9 cellular contexts compared by ENCODE assay signal in the genomic region with DNA sequence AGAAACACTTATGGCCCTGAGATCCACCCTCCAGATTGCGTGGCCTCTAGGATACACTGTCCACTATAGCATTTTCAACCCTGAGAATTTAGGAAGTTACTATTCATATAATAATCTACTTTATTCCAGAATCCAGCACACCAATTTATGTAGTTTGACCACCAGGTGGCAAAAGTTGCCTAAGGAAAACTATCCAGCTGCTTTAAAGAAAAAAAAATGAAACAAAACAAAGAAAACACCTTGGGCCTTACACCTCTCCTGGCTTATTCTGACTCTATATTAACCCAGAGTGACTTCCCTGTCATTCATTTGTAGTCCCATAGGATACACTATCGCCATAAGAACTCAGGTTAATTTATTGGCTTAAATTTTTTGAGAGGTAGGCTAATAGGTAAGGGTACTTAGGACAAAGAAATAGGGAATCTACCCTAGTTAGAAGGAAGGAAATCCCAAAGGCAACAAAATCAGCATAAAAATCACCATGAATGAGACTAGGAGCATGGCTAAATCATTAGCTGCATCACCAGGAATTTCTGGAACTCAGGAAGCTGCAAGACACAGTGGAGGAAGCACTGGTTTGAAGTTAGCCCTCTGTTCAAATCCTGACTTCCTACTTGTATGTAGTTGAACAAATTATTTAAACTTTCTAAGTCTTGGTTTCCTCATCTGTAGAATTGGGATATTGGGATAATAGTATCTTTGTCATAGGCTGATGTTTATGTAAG.
DNase-seq lines count a peak whose midpoint lies in the region; ATAC-seq, FAIRE-seq and TF ChIP-seq lines count a peak whose summit lies in the region.
"Had no signal": no experiment of that assay in that cellular context is flagged by ENCODE, and none has a peak within 500 bp of the region (broad histone marks: within the 10 kb centered on the region; RNA-seq: fewer than 3 reads in every experiment).

No MANE protein-coding gene starts in this region.

- no peak overlapping the region for H2AK5ac ChIP-seq in H9 (ENCODE audit: insufficient read length, low read length)

- H3K27ac ChIP-seq in A549 (no peak overlapping the region), H9 (ENCODE audit: insufficient read length, low read depth, low read length) (peak overlapping the region; percentile 81), vagina (no peak overlapping the region)

- no peaks in the 10 kb centered on the region for H3K4me1 ChIP-seq in A549
- no peaks in the 10 kb centered on the region for H3K4me1 ChIP-seq in H9 (ENCODE audit: insufficient read depth, low read length)
- no peaks in the 10 kb centered on the region for H3K4me1 ChIP-seq in vagina

- FAIRE-seq in A549 (lab: Jason Lieb, UNC), result no peak

- TF ChIP-seq RAD21 in A549 (conservative IDR thresholded peaks at IDR 0.05 in 1 of 2, IDR thresholded peaks at IDR 0.05 in 1 of 2), result peak; percentile 25 to 36; a peak in 2 of 5 replicates

- H3K36me3 Mint-ChIP-seq in H9 (ENCODE audit: insufficient read depth in 1 of 3, low read depth in 3 of 3) (no peaks in the 10 kb centered on the region), glutamatergic neuron (ENCODE audit: unreplicated experiment) (no peaks in the 10 kb centered on the region)
- H3K36me3 Mint-ChIP-seq in stimulated activated effector memory CD8-positive, alpha-beta T cell treated with anti-CD3 and anti-CD28 coated beads, Interleukin-12 subunit alpha, Interleukin-12 subunit beta, amount 100 ng/mL, for 72 hours, result no peaks in the 10 kb centered on the region
- H3K36me3 Mint-ChIP-seq: activated naive CD8-positive, alpha-beta T cell treated with anti-CD3 and anti-CD28 coated beads, Interleukin-2, amount 10 ng/mL, durations not matched to agents 7 days and 5 days had no signal

- H3K79me2 ChIP-seq in H9 (ENCODE audit: insufficient read depth, low read length), result no peaks in the 10 kb centered on the region

- no peak overlapping the region for H3K9ac ChIP-seq in H9 (ENCODE audit: extremely low read depth, insufficient read length, low read length)

- H3K4ac ChIP-seq in H9 (ENCODE audit: low read depth, low read length), result no peak overlapping the region

- H2BK20ac ChIP-seq in H9 (ENCODE audit: low read depth, low read length, poor library complexity, severe bottlenecking), result no peak overlapping the region

- H3T11ph ChIP-seq in H9 (ENCODE audit: low read length), result no peak overlapping the region

- no peak overlapping the region for H4K5ac ChIP-seq in H9 (ENCODE audit: insufficient read length, low read depth, low read length)

- peak; percentile 41 for TF ChIP-seq CTCF in A549 (IDR thresholded peaks at IDR 0.05)
- peak; percentile 78 for TF ChIP-seq CTCF in H9 (conservative IDR thresholded peaks at IDR 0.05)
- TF ChIP-seq CTCF in glutamatergic neuron (IDR thresholded peaks at IDR 0.05; ENCODE audit: partially characterized antibody, unreplicated experiment), result peak; percentile 72
- no peak for TF ChIP-seq CTCF in vagina (IDR thresholded peaks at IDR 0.05)

- no peaks in the 10 kb centered on the region for H3K9me3 ChIP-seq in A549
- H3K9me3 ChIP-seq in H9 (ENCODE audit: control insufficient read depth, low read depth, low read length), result no peaks in the 10 kb centered on the region
- H3K9me3 ChIP-seq in vagina, result no peaks in the 10 kb centered on the region

- no peak overlapping the region for H3K23ac ChIP-seq in H9 (ENCODE audit: insufficient read length, low read depth, low read length)

- no peaks in the 10 kb centered on the region for H4K20me1 ChIP-seq in H9 (ENCODE audit: control insufficient read depth, insufficient read depth, insufficient read length)

- H4K91ac ChIP-seq in H9 (ENCODE audit: insufficient read length, low read depth, low read length), result no peak overlapping the region

- intact Hi-C loops in vagina (cut with DNase I), result no loop called here

- no peak overlapping the region for H2BK15ac ChIP-seq in H9 (ENCODE audit: low read depth, low read length)

- no peak overlapping the region for H2AFZ ChIP-seq in H9 (ENCODE audit: low read length)

- peak overlapping the region; percentile 35 to 78 (median 63); a peak in 5 of 7 replicates for H3K27ac Mint-ChIP-seq in H9
- no peak overlapping the region for H3K27ac Mint-ChIP-seq in glutamatergic neuron (ENCODE audit: unreplicated experiment)
- no peak overlapping the region for H3K27ac Mint-ChIP-seq in stimulated activated effector memory CD8-positive, alpha-beta T cell treated with anti-CD3 and anti-CD28 coated beads, Interleukin-12 subunit alpha, Interleukin-12 subunit beta, amount 100 ng/mL, for 72 hours
- H3K27ac Mint-ChIP-seq: activated naive CD8-positive, alpha-beta T cell treated with anti-CD3 and anti-CD28 coated beads, Interleukin-2, amount 10 ng/mL, durations not matched to agents 7 days and 5 days had no signal

- no peaks in the 10 kb centered on the region for H3K27me3 Mint-ChIP-seq in H9 (ENCODE audit: low read depth)
- H3K27me3 Mint-ChIP-seq in glutamatergic neuron (ENCODE audit: unreplicated experiment), result no peaks in the 10 kb centered on the region
- H3K27me3 Mint-ChIP-seq: activated naive CD8-positive, alpha-beta T cell treated with anti-CD3 and anti-CD28 coated beads, Interleukin-2, amount 10 ng/mL, durations not matched to agents 7 days and 5 days had no signal

- H3K9me3 Mint-ChIP-seq in H9 (no peaks in the 10 kb centered on the region), glutamatergic neuron (ENCODE audit: unreplicated experiment) (no peaks in the 10 kb centered on the region)
- H3K9me3 Mint-ChIP-seq in stimulated activated effector memory CD8-positive, alpha-beta T cell treated with anti-CD3 and anti-CD28 coated beads, Interleukin-12 subunit alpha, Interleukin-12 subunit beta, amount 100 ng/mL, for 72 hours, result no peaks in the 10 kb centered on the region
- H3K9me3 Mint-ChIP-seq: activated naive CD8-positive, alpha-beta T cell treated with anti-CD3 and anti-CD28 coated beads, Interleukin-2, amount 10 ng/mL, durations not matched to agents 7 days and 5 days had no signal

- ATAC-seq in A549, result 0 out of 6 replicates have a peak, but pooled peaks of 1 of the 2 experiments have one; percentile 54
- no peak for ATAC-seq in HG03571 (IDR thresholded peaks at IDR 0.05; ENCODE audit: unreplicated experiment)
- no peak for ATAC-seq in HG02840 (IDR thresholded peaks at IDR 0.05; ENCODE audit: low FRiP score, unreplicated experiment)
- ATAC-seq in stimulated activated effector memory CD8-positive, alpha-beta T cell treated with anti-CD3 and anti-CD28 coated beads, Interleukin-12 subunit alpha, Interleukin-12 subunit beta, amount 100 ng/mL, for 72 hours, result no peak

- no peaks in the 10 kb centered on the region for H3K36me3 ChIP-seq in vagina

- H4K8ac ChIP-seq in H9 (replicated peaks; ENCODE audit: insufficient read length, low read depth, low read length), result no peak overlapping the region

- 3% methylated on average over 2 of the region's 2 CpGs for WGBS in A549 (ENCODE audit: missing lambda C conversion rate)
- WGBS in H9 (ENCODE audit: extremely low coverage, insufficient read length, low lambda C conversion rate), result no CpG with 5 or more reads among the region's 2 CpGs

- CTCF ChIA-PET in A549 (lab: Yijun Ruan, JAX), result interaction anchor here (0.6 to 1.4 kb wide), 3 partner anchors 11 to 1290 kb away, joined by 3 to 5 read pairs (median 3); no protein-coding TSS in a partner anchor

- H3K18ac ChIP-seq in H9 (ENCODE audit: insufficient read length, low read depth, low read length), result no peak overlapping the region

- no peak overlapping the region for H2BK120ac ChIP-seq in H9 (ENCODE audit: low read depth, low read length, poor library complexity, severe bottlenecking)

- DNase-seq in A549 (ENCODE audit: low read depth in 1 of 2, low spot score in 1 of 2) (peak; percentile 1 to 15), H9 (peak; percentile 32), RPMI8226 (peak; percentile 30), glutamatergic neuron (no peak), vagina (ENCODE audit: extremely low spot score in 2 of 2) (no peak)
- DNase-seq in stimulated activated effector memory CD8-positive, alpha-beta T cell treated with anti-CD3 and anti-CD28 coated beads, Interleukin-12 subunit alpha, Interleukin-12 subunit beta, amount 100 ng/mL, for 72 hours (ENCODE audit: low spot score in 2 of 2), result no peak
- DNase-seq: activated naive CD8-positive, alpha-beta T cell treated with anti-CD3 and anti-CD28 coated beads, Interleukin-2, amount 10 ng/mL, durations not matched to agents 7 days and 5 days had no signal

- no peaks in the 10 kb centered on the region for H3K79me1 ChIP-seq in H9 (ENCODE audit: insufficient read depth, low read depth, low read length, poor library complexity, severe bottlenecking)

- H3K4me3 ChIP-seq in A549, result no peak overlapping the region
- no peak overlapping the region for H3K4me3 ChIP-seq in vagina

- H3K4me2 ChIP-seq in A549 (no peak overlapping the region), H9 (ENCODE audit: insufficient read depth, insufficient read length, low read length) (peak overlapping the region; percentile 40)

- no peak for TF ChIP-seq EP300 in A549 (IDR thresholded peaks at IDR 0.05)

- no peak overlapping the region for H2BK5ac ChIP-seq in H9 (ENCODE audit: insufficient read length, low read length)

- POLR2A ChIA-PET in A549 (lab: Yijun Ruan, JAX), result no interaction called here

- TF ChIP-seq POLR2A in A549 (IDR thresholded peaks at IDR 0.05; ENCODE audit: low read length) (no peak), vagina (IDR thresholded peaks at IDR 0.05) (no peak)

- H3K14ac ChIP-seq in H9 (ENCODE audit: insufficient read depth, low read length), result no peak overlapping the region

- no peaks in the 10 kb centered on the region for H3K23me2 ChIP-seq in H9 (ENCODE audit: insufficient read length, low read depth, low read length, poor library complexity, severe bottlenecking)

- no peak overlapping the region for H3K56ac ChIP-seq in H9 (ENCODE audit: insufficient read length, low read depth, low read length)

- H2BK12ac ChIP-seq in H9 (ENCODE audit: insufficient read length, low read depth, low read length), result no peak overlapping the region

- H3K4me1 Mint-ChIP-seq in H9, result peaks cover 25 to 29% of the 10 kb centered on the region in 2 experiments
- H3K4me1 Mint-ChIP-seq in glutamatergic neuron (ENCODE audit: low read depth, unreplicated experiment), result peaks cover 3% of the 10 kb centered on the region
- no peaks in the 10 kb centered on the region for H3K4me1 Mint-ChIP-seq in stimulated activated effector memory CD8-positive, alpha-beta T cell treated with anti-CD3 and anti-CD28 coated beads, Interleukin-12 subunit alpha, Interleukin-12 subunit beta, amount 100 ng/mL, for 72 hours

- H3K4me3 Mint-ChIP-seq in H9, result peak overlapping the region in 1 of 2 experiments; percentile 34; a peak in 1 of 5 replicates
- H3K4me3 Mint-ChIP-seq in glutamatergic neuron (ENCODE audit: unreplicated experiment), result no peak overlapping the region
- no peak overlapping the region for H3K4me3 Mint-ChIP-seq in stimulated activated effector memory CD8-positive, alpha-beta T cell treated with anti-CD3 and anti-CD28 coated beads, Interleukin-12 subunit alpha, Interleukin-12 subunit beta, amount 100 ng/mL, for 72 hours
- H3K4me3 Mint-ChIP-seq: activated naive CD8-positive, alpha-beta T cell treated with anti-CD3 and anti-CD28 coated beads, Interleukin-2, amount 10 ng/mL, durations not matched to agents 7 days and 5 days had no signal

- H3K27me3 ChIP-seq in H9 (ENCODE audit: insufficient read depth, low read length), result no peaks in the 10 kb centered on the region
- no peaks in the 10 kb centered on the region for H3K27me3 ChIP-seq in vagina

TF ChIP-seq in A549, 52 proteins besides CTCF, POLR2A, EP300 and RAD21 (continues in another document):
- TF ChIP-seq SMC3 (IDR thresholded peaks at IDR 0.05), result peak; percentile 28; the same call in 1 of the 3 replicates

Comparison
In these comparisons a context has a peak if more than half of its experiments do, and no peak if none do; other contexts are left out.
1. DNase-seq: peak in A549 (2 of 2), H9 (single experiment) and RPMI8226 (single experiment); none in glutamatergic neuron (single experiment), vagina (0 of 2) and stimulated activated effector memory CD8-positive, alpha-beta T cell treated with anti-CD3 and anti-CD28 coated beads, Interleukin-12 subunit alpha, Interleukin-12 subunit beta, amount 100 ng/mL, for 72 hours (0 of 2).
2. CTCF ChIP-seq: peak in A549 (single experiment), H9 (single experiment) and glutamatergic neuron (single experiment); none in vagina (0 of 3).
3. H3K27ac Mint-ChIP-seq: peak in H9 (3 of 3); none in glutamatergic neuron (single experiment) and stimulated activated effector memory CD8-positive, alpha-beta T cell treated with anti-CD3 and anti-CD28 coated beads, Interleukin-12 subunit alpha, Interleukin-12 subunit beta, amount 100 ng/mL, for 72 hours (single experiment).